ENCODE assay signal across 15 cellular contexts in the genomic region with DNA sequence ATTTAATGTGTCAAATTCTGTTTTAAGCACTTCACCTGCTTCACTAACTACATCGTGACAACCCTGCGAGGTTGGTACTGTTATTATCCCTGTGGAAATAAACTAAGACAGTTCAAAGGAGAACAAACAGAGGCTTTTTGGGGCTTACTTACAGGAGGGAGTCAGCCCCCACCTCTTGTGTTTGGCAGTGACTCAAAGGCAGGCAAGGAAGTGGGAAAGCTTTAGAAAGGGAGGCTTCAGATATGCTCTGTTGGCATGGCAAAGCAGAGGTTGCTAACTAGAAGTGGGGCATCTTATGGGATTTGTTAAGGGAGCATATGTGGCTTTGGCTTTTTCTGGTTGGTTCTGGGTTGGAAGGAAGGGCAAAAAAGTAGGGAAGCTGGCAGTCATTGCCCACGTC.
DNase-seq lines count a peak whose midpoint lies in the region; ATAC-seq lines count a peak whose summit lies in the region.
"Had no signal": no experiment of that assay in that cellular context is flagged by ENCODE, and none has a peak within 500 bp of the region (broad histone marks: within the 10 kb centered on the region; RNA-seq: fewer than 3 reads in every experiment).

No MANE protein-coding gene starts in this region.

- peak overlapping the region; percentile 10 to 59 for H3K27ac Mint-ChIP-seq in stimulated activated naive CD8-positive, alpha-beta T cell treated with anti-CD3 and anti-CD28 coated beads, Interleukin-15, amount 100 ng/mL, for 72 hours
- peak overlapping the region; percentile 11 to 16 for H3K27ac Mint-ChIP-seq in effector memory CD8-positive, alpha-beta T cell
- H3K27ac Mint-ChIP-seq: GM23338 had no signal

- H3K4me3 Mint-ChIP-seq in stimulated activated naive CD8-positive, alpha-beta T cell treated with anti-CD3 and anti-CD28 coated beads, Interleukin-15, amount 100 ng/mL, for 72 hours: no peak overlapping the region
- no peak overlapping the region for H3K4me3 Mint-ChIP-seq in effector memory CD8-positive, alpha-beta T cell
- H3K4me3 Mint-ChIP-seq: CD4-positive, alpha-beta memory T cell; GM23338; H9 had no signal

- no peak for DNase-seq in stimulated activated naive CD8-positive, alpha-beta T cell treated with anti-CD3 and anti-CD28 coated beads, Interleukin-15, amount 100 ng/mL, for 72 hours
- DNase-seq in stimulated activated naive CD8-positive, alpha-beta T cell treated with anti-CD3 and anti-CD28 coated beads, Interleukin-15, Interleukin-2, amounts not matched to agents 100 U/mL and 50 U/mL, for 24 hours: no peak
- DNase-seq in Jurkat, Clone E6-1 (ENCODE audit: low read depth, low spot score): peak; percentile 14
- DNase-seq in effector memory CD8-positive, alpha-beta T cell: no peak
- DNase-seq in NCI-H2227 (lab: John Stamatoyannopoulos, UW; ENCODE audit: unreplicated experiment): no peak
- DNase-seq: C1 segment of cervical spinal cord; Caco-2; CD4-positive, alpha-beta memory T cell; DMS79; GF-D8; H9 had no signal

- H3K27me3 Mint-ChIP-seq in stimulated activated naive CD8-positive, alpha-beta T cell treated with anti-CD3 and anti-CD28 coated beads, Interleukin-15, amount 100 ng/mL, for 72 hours: no peaks in the 10 kb centered on the region
- H3K27me3 Mint-ChIP-seq in effector memory CD8-positive, alpha-beta T cell: peaks cover 0 to 7% of the 10 kb centered on the region in 2 donors

- peaks cover 2% of the 10 kb centered on the region for H3K36me3 Mint-ChIP-seq in effector memory CD8-positive, alpha-beta T cell (ENCODE audit: insufficient read depth)

- peaks cover 0 to 8% of the 10 kb centered on the region in 2 donors for H3K9me3 Mint-ChIP-seq in stimulated activated naive CD8-positive, alpha-beta T cell treated with anti-CD3 and anti-CD28 coated beads, Interleukin-15, amount 100 ng/mL, for 72 hours
- no peaks in the 10 kb centered on the region for H3K9me3 Mint-ChIP-seq in effector memory CD8-positive, alpha-beta T cell
- H3K9me3 Mint-ChIP-seq: GM23338, H9 had no signal

- peaks cover 10% of the 10 kb centered on the region for H3K4me1 Mint-ChIP-seq in stimulated activated naive CD8-positive, alpha-beta T cell treated with anti-CD3 and anti-CD28 coated beads, Interleukin-15, amount 100 ng/mL, for 72 hours
- H3K4me1 Mint-ChIP-seq in effector memory CD8-positive, alpha-beta T cell (ENCODE audit: low read depth in 2 of 2): peaks cover 14 to 16% of the 10 kb centered on the region in 2 donors
- H3K4me1 Mint-ChIP-seq: GM23338 had no signal

- ATAC-seq in stimulated activated naive CD8-positive, alpha-beta T cell treated with anti-CD3 and anti-CD28 coated beads, Interleukin-15, amount 100 ng/mL, for 72 hours: no peak
- no peak for ATAC-seq in stimulated activated naive CD8-positive, alpha-beta T cell treated with anti-CD3 and anti-CD28 coated beads, Interleukin-15, Interleukin-2, amounts not matched to agents 100 U/mL and 50 U/mL, for 24 hours
- ATAC-seq in effector memory CD8-positive, alpha-beta T cell (replicated peaks): no peak
- no peak for ATAC-seq in GM18502 (IDR thresholded peaks at IDR 0.05; ENCODE audit: poor library complexity, unreplicated experiment)
- no peak for ATAC-seq in GM21526 (IDR thresholded peaks at IDR 0.05; ENCODE audit: low FRiP score, unreplicated experiment)
- ATAC-seq: GM23338, HCT116 had no signal

- H3K4me3 ChIP-seq in Jurkat, Clone E6-1 (ENCODE audit: low read length): no peak overlapping the region
- H3K4me3 ChIP-seq: GM23338 had no signal
